14 cellular contexts compared by ENCODE assay signal in genomic region chr2:100812141-100812540, GRCh38. TPM values are rescaled to one million over a fixed set of nuclear protein-coding genes. Genes with fewer than 3 reads are reported as not detected.
DNase-seq lines count a peak whose midpoint lies in the region; ATAC-seq and TF ChIP-seq lines count a peak whose summit lies in the region.
"Had no signal": no experiment of that assay in that cellular context is flagged by ENCODE, and none has a peak within 500 bp of the region (broad histone marks: within the 10 kb centered on the region; RNA-seq: fewer than 3 reads in every experiment).

No MANE protein-coding gene starts in this region.

- peaks cover 0 to 30% of the 10 kb centered on the region in 2 donors for H3K4me1 ChIP-seq in right atrium auricular region
- H3K4me1 ChIP-seq: Caco-2 had no signal

- no peaks in the 10 kb centered on the region for H3K36me3 ChIP-seq in right atrium auricular region

- no peaks in the 10 kb centered on the region for H3K9me3 Mint-ChIP-seq in activated CD4-positive, alpha-beta T cell treated with anti-CD3 and anti-CD28 coated beads for 36 hours (ENCODE audit: low read depth)
- H3K9me3 Mint-ChIP-seq in activated naive CD4-positive, alpha-beta T cell treated with anti-CD3 and anti-CD28 coated beads, Interleukin-2, amount 50 U/mL, for 72 hours = peaks cover 5 to 7% of the 10 kb centered on the region in 2 donors
- H3K9me3 Mint-ChIP-seq in stimulated activated naive CD8-positive, alpha-beta T cell treated with anti-CD3 and anti-CD28 coated beads, Interleukin-15, amount 100 ng/mL, for 72 hours = no peaks in the 10 kb centered on the region
- no peaks in the 10 kb centered on the region for H3K9me3 Mint-ChIP-seq in HFFc6

- TF ChIP-seq CTCF in right atrium auricular region (IDR thresholded peaks at IDR 0.05) (no peak), HFFc6 (IDR thresholded peaks at IDR 0.05) (no peak)

- peak overlapping the region; percentile 59 for H3K27ac Mint-ChIP-seq in activated CD4-positive, alpha-beta T cell treated with anti-CD3 and anti-CD28 coated beads for 36 hours
- peak overlapping the region; percentile 2 to 13 for H3K27ac Mint-ChIP-seq in activated naive CD4-positive, alpha-beta T cell treated with anti-CD3 and anti-CD28 coated beads, Interleukin-2, amount 50 U/mL, for 72 hours
- H3K27ac Mint-ChIP-seq in stimulated activated naive CD8-positive, alpha-beta T cell treated with anti-CD3 and anti-CD28 coated beads, Interleukin-15, amount 100 ng/mL, for 72 hours = peak overlapping the region; percentile 2 to 22
- no peak overlapping the region for H3K27ac Mint-ChIP-seq in HFFc6

- POLR2A ChIA-PET in activated CD4-positive, alpha-beta T cell treated with anti-CD3 and anti-CD28 coated beads for 36 hours (lab: Charles Lee) = interaction anchor here (0.6 kb wide), 1 partner anchor 60 kb away, joined by 4 read pairs; no protein-coding TSS in a partner anchor

- peak; percentile 16 for ATAC-seq in activated CD4-positive, alpha-beta T cell treated with anti-CD3 and anti-CD28 coated beads for 36 hours
- peak in 1 of 2 donors; percentile 42 for ATAC-seq in activated naive CD4-positive, alpha-beta T cell treated with anti-CD3 and anti-CD28 coated beads, Interleukin-2, amount 50 U/mL, for 72 hours
- peak; percentile 63 for ATAC-seq in stimulated activated naive CD8-positive, alpha-beta T cell treated with anti-CD3 and anti-CD28 coated beads, Interleukin-15, amount 100 ng/mL, for 72 hours
- ATAC-seq: Panc1 had no signal

- H3K4me3 ChIP-seq in right atrium auricular region = no peak overlapping the region

- H3K27me3 ChIP-seq in right atrium auricular region = no peaks in the 10 kb centered on the region

- no peak overlapping the region for H3K4me3 Mint-ChIP-seq in activated CD4-positive, alpha-beta T cell treated with anti-CD3 and anti-CD28 coated beads for 36 hours
- H3K4me3 Mint-ChIP-seq in stimulated activated naive CD8-positive, alpha-beta T cell treated with anti-CD3 and anti-CD28 coated beads, Interleukin-15, amount 100 ng/mL, for 72 hours = peak overlapping the region in 1 of 2 donors; percentile 0
- no peak overlapping the region for H3K4me3 Mint-ChIP-seq in HFFc6

- H3K36me3 Mint-ChIP-seq in activated CD4-positive, alpha-beta T cell treated with anti-CD3 and anti-CD28 coated beads for 36 hours (ENCODE audit: low read depth) = no peaks in the 10 kb centered on the region
- H3K36me3 Mint-ChIP-seq in activated naive CD4-positive, alpha-beta T cell treated with anti-CD3 and anti-CD28 coated beads, Interleukin-2, amount 50 U/mL, for 72 hours = no peaks in the 10 kb centered on the region
- H3K36me3 Mint-ChIP-seq in HFFc6 (ENCODE audit: low read depth) = no peaks in the 10 kb centered on the region

- CTCF ChIA-PET in activated CD4-positive, alpha-beta T cell treated with anti-CD3 and anti-CD28 coated beads for 36 hours (lab: Charles Lee) = no interaction called here

- peaks cover 28% of the 10 kb centered on the region for H3K4me1 Mint-ChIP-seq in activated CD4-positive, alpha-beta T cell treated with anti-CD3 and anti-CD28 coated beads for 36 hours
- peaks cover 37% of the 10 kb centered on the region for H3K4me1 Mint-ChIP-seq in stimulated activated naive CD8-positive, alpha-beta T cell treated with anti-CD3 and anti-CD28 coated beads, Interleukin-15, amount 100 ng/mL, for 72 hours
- peaks cover 14% of the 10 kb centered on the region for H3K4me1 Mint-ChIP-seq in HFFc6 (ENCODE audit: low read depth)

- no peak overlapping the region for H3K27ac ChIP-seq in right atrium auricular region

- H3K27me3 Mint-ChIP-seq in activated CD4-positive, alpha-beta T cell treated with anti-CD3 and anti-CD28 coated beads for 36 hours = no peaks in the 10 kb centered on the region
- H3K27me3 Mint-ChIP-seq in stimulated activated naive CD8-positive, alpha-beta T cell treated with anti-CD3 and anti-CD28 coated beads, Interleukin-15, amount 100 ng/mL, for 72 hours = no peaks in the 10 kb centered on the region
- peaks cover 2% of the 10 kb centered on the region for H3K27me3 Mint-ChIP-seq in HFFc6 (ENCODE audit: insufficient read depth)

- intact Hi-C loops in activated CD4-positive, alpha-beta T cell treated with anti-CD3 and anti-CD28 coated beads for 36 hours (cut with DNase I, micrococcal nuclease) = loop anchor here (5.0 to 10.0 kb wide), 2 partner anchors 173 to 180 kb away; no protein-coding TSS in a partner anchor

- DNase-seq in activated CD4-positive, alpha-beta T cell treated with anti-CD3 and anti-CD28 coated beads for 36 hours = peak; percentile 20
- no peak for DNase-seq in activated CD4-positive, alpha-beta T cell treated with anti-CD3 and anti-CD28 coated beads, Interleukin-2, amount 50 U/mL, for 48 hours
- peak in 4 of 6 experiments; percentile 17 to 66 (median 54) for DNase-seq in stimulated activated naive CD4-positive, alpha-beta T cell (lab: John Stamatoyannopoulos, UW)
- no peak for DNase-seq in stimulated activated naive CD4-positive, alpha-beta T cell treated with Interleukin-2 at 50 U/mL for 16 hours (lab: John Stamatoyannopoulos, UW)
- no peak for DNase-seq in activated naive CD4-positive, alpha-beta T cell treated with anti-CD3 and anti-CD28 coated beads, Interleukin-2, amount 50 U/mL, for 72 hours (ENCODE audit: low spot score in 2 of 2)
- peak in 1 of 2 donors; percentile 13 for DNase-seq in stimulated activated naive CD8-positive, alpha-beta T cell treated with anti-CD3 and anti-CD28 coated beads, Interleukin-15, amount 100 ng/mL, for 72 hours
- DNase-seq in right atrium auricular region (ENCODE audit: low spot score) = no peak
- DNase-seq in HFFc6 = no peak
- DNase-seq: C1 segment of cervical spinal cord, Caco-2, HCEC 1CT, NCI-H2029, NCI-H2171 treated with DMSO at 0.1 percent for 48 hours had no signal

- H3K9me3 ChIP-seq in right atrium auricular region = no peaks in the 10 kb centered on the region
- H3K9me3 ChIP-seq: Caco-2 had no signal

RNA-seq across cellular contexts. Expression of gene NPAS2, which starts 7.8 kb away (rescaled TPM):
- total RNA-seq in activated CD4-positive, alpha-beta T cell treated with anti-CD3 and anti-CD28 coated beads for 36 hours = 10 to 100 TPM in 1 of 2 experiments, 1 to 10 TPM in 1; 7.7 to 12.0 TPM
- 10 to 100 TPM in 1 of 2 donors, 1 to 10 TPM in 1; 3.1 to 20.9 TPM for total RNA-seq in activated naive CD4-positive, alpha-beta T cell treated with anti-CD3 and anti-CD28 coated beads, Interleukin-2, amount 50 U/mL, for 72 hours
- total RNA-seq in right atrium auricular region = 10 to 100 TPM; 39.2 to 49.4 TPM
- 10 to 100 TPM in 2 of 6 experiments, 1 to 10 TPM in 4; 8.8 to 14.7 (median 9.3) TPM for total RNA-seq in HFFc6 (2021; fragmentation: NEBNext Ultra II Directional; extraction: Animal tissue kit (Norgen Biotek cat#: 25700))

Comparison
In these comparisons a context has a peak if more than half of its experiments do, and no peak if none do; other contexts are left out.
1. DNase-seq: peak in activated CD4-positive, alpha-beta T cell treated with anti-CD3 and anti-CD28 coated beads for 36 hours (single experiment) and stimulated activated naive CD4-positive, alpha-beta T cell (4 of 6); none in activated CD4-positive, alpha-beta T cell treated with anti-CD3 and anti-CD28 coated beads, Interleukin-2, amount 50 U/mL, for 48 hours (0 of 2), stimulated activated naive CD4-positive, alpha-beta T cell treated with Interleukin-2 at 50 U/mL for 16 hours (single experiment), activated naive CD4-positive, alpha-beta T cell treated with anti-CD3 and anti-CD28 coated beads, Interleukin-2, amount 50 U/mL, for 72 hours (0 of 2), right atrium auricular region (single experiment) and HFFc6 (single experiment).